ENCODE assay signal across 8 cellular contexts in the genomic region with DNA sequence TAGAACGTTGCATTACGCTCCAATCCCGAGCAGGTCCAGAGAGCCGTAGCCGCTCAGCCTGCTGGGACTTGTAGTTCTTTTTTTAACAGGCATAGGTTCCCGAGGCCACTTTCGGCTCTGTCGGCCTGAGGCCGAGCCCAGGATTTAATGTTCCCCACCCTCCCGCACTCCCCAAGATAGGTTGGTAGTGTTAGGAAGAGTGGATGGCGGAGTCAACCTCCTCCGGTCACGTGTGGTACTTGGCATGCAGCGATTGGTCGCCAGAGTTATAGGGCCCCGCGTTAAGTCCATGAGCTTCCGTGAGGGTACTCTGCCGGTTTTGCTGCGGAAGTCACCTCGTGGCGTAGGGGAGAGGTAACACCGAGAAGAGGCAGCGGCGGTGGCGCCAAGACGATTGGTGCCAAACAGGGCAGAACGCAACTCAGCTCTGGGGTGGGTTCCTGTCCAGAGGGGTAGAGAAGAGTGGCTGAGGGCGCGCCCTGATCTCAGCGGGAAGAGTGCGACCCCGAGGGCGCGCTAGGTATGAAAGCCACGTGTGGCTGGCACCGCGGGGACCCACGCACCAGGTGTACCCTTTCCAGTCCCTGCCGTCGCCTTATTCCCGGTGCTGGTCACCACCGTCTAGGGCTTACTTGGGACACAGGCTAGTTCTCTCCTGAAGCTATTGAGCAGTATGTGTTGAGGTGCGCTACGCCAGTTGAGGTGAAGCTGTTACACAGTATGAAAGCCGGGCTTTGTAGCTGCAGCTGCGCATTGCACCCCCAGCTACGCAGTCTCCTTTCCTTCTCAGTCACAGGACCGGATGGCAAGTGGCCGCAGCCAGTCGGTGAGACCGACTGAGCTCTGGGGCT.
DNase-seq lines count a peak whose midpoint lies in the region; ATAC-seq lines count a peak whose summit lies in the region.

No MANE protein-coding gene starts in this region.

- H3K4me3 Mint-ChIP-seq in activated T-cell treated with anti-CD3 and anti-CD28 coated beads, Interleukin-2, amount 50 U/mL, for 4 hours: peak overlapping the region; percentile 97

- peak; percentile 71 for ATAC-seq in GM19452 (IDR thresholded peaks at IDR 0.05; ENCODE audit: unreplicated experiment)
- ATAC-seq in activated T-cell treated with anti-CD3 and anti-CD28 coated beads, Interleukin-2, amount 50 U/mL, for 4 hours: peak in 1 of 2 donors; percentile 92
- no peak for ATAC-seq in GM18502 (IDR thresholded peaks at IDR 0.05; ENCODE audit: poor library complexity, unreplicated experiment)

- H3K9me3 Mint-ChIP-seq in activated T-cell treated with anti-CD3 and anti-CD28 coated beads, Interleukin-2, amount 50 U/mL, for 4 hours: no peaks in the 10 kb centered on the region

- DNase-seq in LoVo (ENCODE audit: low spot score) (peak; percentile 85), hypothalamus (lab: John Stamatoyannopoulos, UW) (peak in 32 of 51 donors; percentile 16 to 88 (median 76)), DMS153 treated with DMSO at 0.1 percent for 48 hours (lab: John Stamatoyannopoulos, UW; ENCODE audit: unreplicated experiment) (no peak), GOT3 (lab: John Stamatoyannopoulos, UW) (no peak)
- DNase-seq in activated T-cell treated with anti-CD3 and anti-CD28 coated beads, Interleukin-2, amount 50 U/mL, for 4 hours: no peak
- DNase-seq in stimulated activated CD4-positive, alpha-beta T cell treated with anti-CD3 and anti-CD28 coated beads, TNF-alpha, amount 100 ng/mL, for 48 hours (ENCODE audit: low read depth in 3 of 3): peak in 2 of 3 donors; percentile 61 to 76

- H3K4me1 Mint-ChIP-seq in activated T-cell treated with anti-CD3 and anti-CD28 coated beads, Interleukin-2, amount 50 U/mL, for 4 hours (ENCODE audit: low read depth): peaks cover 29% of the 10 kb centered on the region

- no peaks in the 10 kb centered on the region for H3K27me3 Mint-ChIP-seq in activated T-cell treated with anti-CD3 and anti-CD28 coated beads, Interleukin-2, amount 50 U/mL, for 4 hours (ENCODE audit: low read depth)

- no peaks in the 10 kb centered on the region for H3K36me3 Mint-ChIP-seq in activated T-cell treated with anti-CD3 and anti-CD28 coated beads, Interleukin-2, amount 50 U/mL, for 4 hours (ENCODE audit: insufficient read depth)

Comparison
In these comparisons a context has a peak if more than half of its experiments do, and no peak if none do; other contexts are left out.
1. DNase-seq: peak in LoVo (single experiment), hypothalamus (32 of 51) and stimulated activated CD4-positive, alpha-beta T cell treated with anti-CD3 and anti-CD28 coated beads, TNF-alpha, amount 100 ng/mL, for 48 hours (2 of 3); none in activated T-cell treated with anti-CD3 and anti-CD28 coated beads, Interleukin-2, amount 50 U/mL, for 4 hours (single experiment), DMS153 treated with DMSO at 0.1 percent for 48 hours (single experiment) and GOT3 (single experiment).